ENCODE assay signal across 25 cellular contexts in the genomic region with DNA sequence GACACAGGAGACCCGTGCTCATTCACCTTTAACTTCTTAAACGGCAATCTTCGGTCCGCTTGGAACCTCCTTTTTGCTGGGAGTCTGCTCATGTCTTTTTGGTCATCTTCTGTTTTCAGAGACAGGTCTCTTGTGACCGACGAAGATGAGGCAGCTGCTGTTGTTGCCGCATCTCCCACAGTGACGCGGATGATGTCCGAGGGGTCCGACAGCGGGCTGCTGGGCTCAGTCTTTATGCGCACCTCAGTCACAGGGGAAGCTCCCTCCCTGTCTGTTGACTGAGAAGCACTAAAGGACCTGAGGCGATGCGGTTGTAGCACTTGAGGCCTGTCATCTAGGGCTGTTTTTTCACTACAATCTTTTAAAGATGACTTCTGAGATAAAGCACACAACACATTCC.
"Had no signal": no experiment of that assay in that cellular context is flagged by ENCODE, and none has a peak within 500 bp of the region (broad histone marks: within the 10 kb centered on the region; RNA-seq: fewer than 3 reads in every experiment).

No MANE protein-coding gene starts in this region.

- H3K27me3 ChIP-seq: brain microvascular endothelial cell had no signal

- ATAC-seq: activated CD4-positive, CD25-positive, alpha-beta regulatory T cell treated with anti-CD3 and anti-CD28 coated beads, Interleukin-2, amount 50 U/mL, for 24 hours; activated CD8-positive, alpha-beta T cell treated with anti-CD3 and anti-CD28 coated beads for 36 hours; activated T-cell treated with anti-CD3 and anti-CD28 coated beads, Interleukin-2, amount 50 U/mL, for 4 hours; activated T-helper 17 cell treated with anti-CD3 and anti-CD28 coated beads, Interleukin-2, amount 50 U/mL, for 72 hours; T-helper 17 cell had no signal

- H3K27ac ChIP-seq: brain microvascular endothelial cell, epithelial cell of prostate, WERI-Rb-1 had no signal

- H3K4me1 Mint-ChIP-seq: activated B cell treated with CpG ODN at 0.5 μM for 24 hours had no signal

- H3K9me3 Mint-ChIP-seq: activated T-helper 17 cell treated with anti-CD3 and anti-CD28 coated beads, Interleukin-2, amount 50 U/mL, for 72 hours had no signal

- H3K27me3 Mint-ChIP-seq: activated B cell treated with CpG ODN at 0.5 μM for 24 hours; activated CD8-positive, alpha-beta T cell treated with anti-CD3 and anti-CD28 coated beads for 36 hours; activated naive CD8-positive, alpha-beta T cell; activated T-helper 17 cell treated with anti-CD3 and anti-CD28 coated beads, Interleukin-2, amount 50 U/mL, for 72 hours; T-helper 17 cell had no signal

- H3K27ac Mint-ChIP-seq: activated B cell treated with CpG ODN at 0.5 μM for 24 hours; activated CD8-positive, alpha-beta T cell treated with anti-CD3 and anti-CD28 coated beads for 36 hours; activated naive CD8-positive, alpha-beta T cell; activated T-helper 17 cell treated with anti-CD3 and anti-CD28 coated beads, Interleukin-2, amount 50 U/mL, for 72 hours; T-helper 17 cell; T-helper 2 cell treated with Interferon-gamma antibody and Interleukin-4, amounts not matched to agents 5 μg/mL and 100 μg/mL, for 36 hours had no signal

- DNase-seq: activated B cell treated with CpG ODN at 0.5 μM for 24 hours; activated CD4-positive, alpha-beta T cell treated with anti-CD3 and anti-CD28 coated beads for 48 hours; activated CD4-positive, alpha-beta T cell treated with anti-CD3 and anti-CD28 coated beads, Interleukin-2, amount 50 U/mL, for 1 hour; activated CD4-positive, alpha-beta T cell treated with anti-CD3 and anti-CD28 coated beads, Interleukin-2, amount 50 U/mL, for 48 hours; activated CD8-positive, alpha-beta T cell treated with anti-CD3 and anti-CD28 coated beads for 36 hours; activated effector memory CD4-positive, alpha-beta T cell treated with Interleukin-2 at 50 U/mL for 16 hours; activated gamma-delta T cell treated with Interleukin-2 at 50 U/mL for 16 hours; activated naive CD4-positive, alpha-beta T cell treated with anti-CD3 and anti-CD28 coated beads, Interleukin-2, amount 50 U/mL, for 16 hours; activated naive CD4-positive, alpha-beta T cell treated with Interleukin-2 at 50 U/mL for 16 hours; activated T-cell treated with anti-CD3 and anti-CD28 coated beads, Interleukin-2, amount 50 U/mL, for 4 hours; amniotic stem cell; anterior cingulate cortex; brain microvascular endothelial cell; caudate nucleus; effector CD8-positive, alpha-beta T cell; foreskin fibroblast; T-helper 1 cell; T-helper 17 cell; T1000; WERI-Rb-1 had no signal

- H3K4me3 Mint-ChIP-seq: activated B cell treated with CpG ODN at 0.5 μM for 24 hours; activated CD8-positive, alpha-beta T cell treated with anti-CD3 and anti-CD28 coated beads for 36 hours; activated naive CD8-positive, alpha-beta T cell; activated T-cell treated with anti-CD3 and anti-CD28 coated beads, Interleukin-2, amount 50 U/mL, for 4 hours; activated T-helper 17 cell treated with anti-CD3 and anti-CD28 coated beads, Interleukin-2, amount 50 U/mL, for 72 hours; T-helper 17 cell; T-helper 2 cell treated with Interferon-gamma antibody and Interleukin-4, amounts not matched to agents 5 μg/mL and 100 μg/mL, for 36 hours had no signal
